In the genomic region with DNA sequence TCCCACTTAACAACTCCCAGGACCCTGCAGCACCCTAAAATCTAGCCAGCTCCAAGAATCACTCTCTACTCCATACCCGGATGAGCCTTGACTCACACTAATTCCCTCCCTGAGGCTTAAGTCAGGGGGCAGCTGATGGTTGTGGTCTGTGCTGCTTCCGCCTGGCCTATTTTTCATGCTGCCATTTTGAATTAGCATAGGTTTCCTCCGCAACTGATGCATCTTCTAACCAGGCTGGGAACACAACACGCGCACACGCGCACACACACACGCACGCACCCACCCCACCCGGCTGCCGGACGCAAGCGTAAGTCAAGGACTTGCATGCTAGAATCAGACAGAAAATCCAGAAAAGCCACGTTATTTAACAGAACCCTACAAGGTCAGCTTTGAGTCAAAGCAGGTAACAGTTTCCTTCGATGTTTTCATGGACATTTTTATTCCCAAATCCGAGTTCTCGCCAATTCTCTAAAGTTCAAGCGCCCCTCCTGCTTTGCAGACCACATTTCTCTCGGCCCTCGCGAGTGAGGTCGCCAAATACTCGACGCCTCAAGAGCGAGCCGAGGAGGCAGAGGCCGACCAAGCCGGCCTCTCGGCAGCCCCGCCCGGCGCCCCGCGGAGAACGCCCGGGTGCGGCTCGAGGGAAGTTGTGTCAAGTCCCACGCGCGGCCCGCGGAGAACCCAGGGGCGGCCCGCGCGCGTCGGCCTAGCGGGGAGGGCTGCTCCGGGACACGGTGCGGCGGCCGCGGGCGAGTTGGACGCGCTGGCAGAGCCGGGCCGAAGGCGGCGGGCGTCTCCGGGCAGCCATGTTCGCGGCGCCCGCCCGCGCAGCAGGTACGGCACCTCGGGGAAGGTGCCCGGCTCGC, we compare ENCODE assay signal across 8 cellular contexts. TPM values are rescaled to one million over a fixed set of nuclear protein-coding genes. Genes with fewer than 3 reads are reported as not detected.
DNase-seq lines count a peak whose midpoint lies in the region; ATAC-seq and TF ChIP-seq lines count a peak whose summit lies in the region.

No MANE protein-coding gene starts in this region.

- peak; percentile 49 for ATAC-seq in activated CD8-positive, alpha-beta T cell treated with anti-CD3 and anti-CD28 coated beads for 36 hours
- ATAC-seq in lung (ENCODE audit: insufficient read depth, low FRiP score) (peak; percentile 58), HG03469 (IDR thresholded peaks at IDR 0.05; ENCODE audit: unreplicated experiment) (no peak)
- ATAC-seq in stimulated activated naive CD8-positive, alpha-beta T cell treated with anti-CD3 and anti-CD28 coated beads, Interleukin-15, Interleukin-2, amounts not matched to agents 100 U/mL and 50 U/mL, for 24 hours, result peak; percentile 47

- H3K27me3 ChIP-seq in endodermal cell (ENCODE audit: control insufficient read depth, insufficient read depth, low read length, poor library complexity, severe bottlenecking) (no peaks in the 10 kb centered on the region), lung (ENCODE audit: control insufficient read depth, insufficient read depth) (no peaks in the 10 kb centered on the region)

- POLR2A ChIA-PET in HEK293T (lab: Yijun Ruan, JAX), result interaction anchor here (1.1 to 1.5 kb wide), 3 partner anchors 17 to 40 kb away, joined by 4 to 6 read pairs (median 5); a partner anchor contains a TSS
- POLR2A ChIA-PET in activated CD8-positive, alpha-beta T cell treated with anti-CD3 and anti-CD28 coated beads for 36 hours (lab: Charles Lee), result interaction anchor here (0.8 to 1.6 kb wide), 3 partner anchors 11 to 39 kb away, joined by 3 read pairs; no protein-coding TSS in a partner anchor

- peak overlapping the region; percentile 84 for H3K4me3 ChIP-seq in GM12865 (ENCODE audit: low read depth, low read length)
- peak overlapping the region; percentile 85 for H3K4me3 ChIP-seq in endodermal cell (ENCODE audit: low read length)
- peak overlapping the region; percentile 71 for H3K4me3 ChIP-seq in lung

- H3K27ac ChIP-seq in endodermal cell (ENCODE audit: low read depth, low read length), result peak overlapping the region; percentile 57
- H3K27ac ChIP-seq in lung (ENCODE audit: low read depth in 1 of 2, low read length in 1 of 2), result peak overlapping the region; percentile 61 to 78

- H3K4me1 ChIP-seq in endodermal cell (ENCODE audit: control insufficient read depth, insufficient read depth, low read length) (peaks cover 3% of the 10 kb centered on the region), lung (ENCODE audit: control insufficient read depth in 2 of 2, insufficient read depth in 2 of 2, low read length in 2 of 2) (peaks cover 2 to 6% of the 10 kb centered on the region in 2 donors)

- peak overlapping the region; percentile 86 for H3K27ac Mint-ChIP-seq in activated CD8-positive, alpha-beta T cell treated with anti-CD3 and anti-CD28 coated beads for 36 hours
- H3K27ac Mint-ChIP-seq in endodermal cell, result peak overlapping the region; percentile 96

- peak overlapping the region; percentile 76 for H3K4me3 Mint-ChIP-seq in activated CD8-positive, alpha-beta T cell treated with anti-CD3 and anti-CD28 coated beads for 36 hours
- H3K4me3 Mint-ChIP-seq in endodermal cell, result peak overlapping the region; percentile 82

- WGBS in endodermal cell (ENCODE audit: insufficient coverage in 1 of 2, insufficient read length in 1 of 2), 2 experiments, result 3 to 5% methylated on average over 29 to 75 of the region's 75 CpGs
- 6 to 8% methylated on average over 71 to 75 of the region's 75 CpGs for WGBS in lung, 2 donors

- H3K9me3 ChIP-seq in endodermal cell (ENCODE audit: control insufficient read depth, low read length) (peaks cover 12% of the 10 kb centered on the region), lung (ENCODE audit: control insufficient read depth in 2 of 2, insufficient read depth in 1 of 2, low read length in 1 of 2) (peaks cover 0 to 6% of the 10 kb centered on the region in 2 donors)

- peak; percentile 92 for DNase-seq in GM12865 (ENCODE audit: low read depth)
- peak; percentile 43 for DNase-seq in HEK293T (ENCODE audit: extremely low spot score)
- peak; percentile 63 for DNase-seq in NCI-H1105 treated with DMSO at 0.1 percent for 48 hours (lab: John Stamatoyannopoulos, UW)
- peak; percentile 42 for DNase-seq in activated CD8-positive, alpha-beta T cell treated with anti-CD3 and anti-CD28 coated beads for 36 hours
- peak; percentile 83 for DNase-seq in endodermal cell
- DNase-seq in lung (ENCODE audit: low spot score), result peak; percentile 60
- DNase-seq in stimulated activated naive CD8-positive, alpha-beta T cell treated with anti-CD3 and anti-CD28 coated beads, Interleukin-15, Interleukin-2, amounts not matched to agents 100 U/mL and 50 U/mL, for 24 hours, result peak; percentile 45

- no peak for TF ChIP-seq CTCF in GM12865 (IDR thresholded peaks at IDR 0.05; ENCODE audit: insufficient read depth, low read depth, low read length, missing control alignments)
- no peak for TF ChIP-seq CTCF in activated CD8-positive, alpha-beta T cell treated with anti-CD3 and anti-CD28 coated beads for 36 hours (IDR thresholded peaks at IDR 0.05)
- no peak for TF ChIP-seq CTCF in endodermal cell (conservative IDR thresholded peaks at IDR 0.05)
- TF ChIP-seq CTCF in lung (IDR thresholded peaks at IDR 0.05; ENCODE audit: control extremely low read depth, extremely low read depth), result no peak

- peaks cover 22% of the 10 kb centered on the region for H3K27me3 Mint-ChIP-seq in activated CD8-positive, alpha-beta T cell treated with anti-CD3 and anti-CD28 coated beads for 36 hours
- no peaks in the 10 kb centered on the region for H3K27me3 Mint-ChIP-seq in endodermal cell (ENCODE audit: insufficient read depth)

- CTCF ChIA-PET in HEK293T (lab: Yijun Ruan, JAX), result interaction anchor here (1.4 kb wide), 1 partner anchor 73 kb away, joined by 4 read pairs; no protein-coding TSS in a partner anchor
- CTCF ChIA-PET in activated CD8-positive, alpha-beta T cell treated with anti-CD3 and anti-CD28 coated beads for 36 hours (lab: Charles Lee), result interaction anchor here (1.8 kb wide), 1 partner anchor 12 kb away, joined by 6 read pairs; no protein-coding TSS in a partner anchor

- intact Hi-C loops in activated CD8-positive, alpha-beta T cell treated with anti-CD3 and anti-CD28 coated beads for 36 hours (cut with micrococcal nuclease), result no loop called here

- H3K36me3 ChIP-seq in endodermal cell (ENCODE audit: control insufficient read depth, insufficient read depth, low read length) (peaks cover 2% of the 10 kb centered on the region), lung (ENCODE audit: control insufficient read depth in 2 of 2, insufficient read depth in 2 of 2, low read length in 2 of 2) (no peaks in the 10 kb centered on the region)

- H3K9me3 Mint-ChIP-seq in activated CD8-positive, alpha-beta T cell treated with anti-CD3 and anti-CD28 coated beads for 36 hours, result peaks cover 1% of the 10 kb centered on the region
- H3K9me3 Mint-ChIP-seq in endodermal cell, result peaks cover 13% of the 10 kb centered on the region

- no peaks in the 10 kb centered on the region for H3K36me3 Mint-ChIP-seq in activated CD8-positive, alpha-beta T cell treated with anti-CD3 and anti-CD28 coated beads for 36 hours (ENCODE audit: low read depth)
- peaks cover 11% of the 10 kb centered on the region for H3K36me3 Mint-ChIP-seq in endodermal cell (ENCODE audit: low read depth)

- H3K4me1 Mint-ChIP-seq in activated CD8-positive, alpha-beta T cell treated with anti-CD3 and anti-CD28 coated beads for 36 hours (ENCODE audit: low read depth), result peaks cover 18% of the 10 kb centered on the region
- peaks cover 13% of the 10 kb centered on the region for H3K4me1 Mint-ChIP-seq in endodermal cell

- peak overlapping the region; percentile 88 for H3K9ac ChIP-seq in endodermal cell (ENCODE audit: extremely low read depth, low read length, poor library complexity, severe bottlenecking)

TF ChIP-seq in HEK293T, 16 proteins besides CTCF, POLR2A, EP300 and RAD21:
- peak; percentile 84 for TF ChIP-seq L3MBTL2 (conservative IDR thresholded peaks at IDR 0.05)
- TF ChIP-seq LEF1 (IDR thresholded peaks at IDR 0.05; ENCODE audit: borderline replicate concordance), result no peak
TF ChIP-seq in HEK293T: peak in this region for 1.

RNA-seq across cellular contexts. Expression of a gene that starts 1.0 kb away (rescaled TPM):
- 10 to 100 TPM; 10.8 to 14.7 TPM for total RNA-seq in activated CD8-positive, alpha-beta T cell treated with anti-CD3 and anti-CD28 coated beads for 36 hours
- total RNA-seq in endodermal cell, result 100 to 1,000 TPM; 110 to 112 TPM
- polyA plus RNA-seq in endodermal cell (2013, experiment 1 of 2), result 95.9 TPM
- polyA plus RNA-seq in endodermal cell (2013, experiment 2 of 2), result 93.6 TPM
- 10 to 100 TPM; 28.4 to 32.3 TPM for total RNA-seq in lung
- 10 to 100 TPM in 1 of 2 donors, 1 to 10 TPM in 1; 5.5 to 11.9 TPM for polyA plus RNA-seq in lung

RNA-seq across cellular contexts. Expression of a gene that starts 37.9 kb away (rescaled TPM):
- 1 to 10 TPM; 8.8 to 9.0 TPM for total RNA-seq in activated CD8-positive, alpha-beta T cell treated with anti-CD3 and anti-CD28 coated beads for 36 hours
- total RNA-seq in endodermal cell (10 to 100 TPM; 15.1 to 24.8 TPM), lung (10 to 100 TPM; 17.1 to 21.5 TPM)
- polyA plus RNA-seq in endodermal cell (2013, experiment 1 of 2), result 12.9 TPM
- 10.9 TPM for polyA plus RNA-seq in endodermal cell (2013, experiment 2 of 2)
- 1 to 10 TPM; 2.6 to 6.6 TPM for polyA plus RNA-seq in lung

RNA-seq across cellular contexts. Expression of a gene that starts 39.6 kb away (rescaled TPM):
- 10 to 100 TPM; 16.8 to 17.1 TPM for total RNA-seq in activated CD8-positive, alpha-beta T cell treated with anti-CD3 and anti-CD28 coated beads for 36 hours
- total RNA-seq in endodermal cell (10 to 100 TPM; 37.7 to 42.2 TPM), lung (10 to 100 TPM in 1 of 2 donors, 1 to 10 TPM in 1; 9.4 to 16.7 TPM)
- 35.2 TPM for polyA plus RNA-seq in endodermal cell (2013, experiment 1 of 2)
- polyA plus RNA-seq in endodermal cell (2013, experiment 2 of 2), result 35.6 TPM
- polyA plus RNA-seq in lung, result 1 to 10 TPM; 2.7 to 3.7 TPM

Comparison
In these comparisons a context has a peak if more than half of its experiments do, and no peak if none do; other contexts are left out.
1. DNase-seq: peak in every context shown above with its lines; median percentile 92 in GM12865; 83 in endodermal cell; 63 in NCI-H1105 treated with DMSO at 0.1 percent for 48 hours; 60 in lung; 45 in stimulated activated naive CD8-positive, alpha-beta T cell treated with anti-CD3 and anti-CD28 coated beads, Interleukin-15, Interleukin-2, amounts not matched to agents 100 U/mL and 50 U/mL, for 24 hours; 43 in HEK293T; 42 in activated CD8-positive, alpha-beta T cell treated with anti-CD3 and anti-CD28 coated beads for 36 hours.